In genomic region chr4:57989430-57989829, GRCh38 we compare ENCODE assay signal across 23 cellular contexts.
"Had no signal": no experiment of that assay in that cellular context is flagged by ENCODE, and none has a peak within 500 bp of the region (broad histone marks: within the 10 kb centered on the region; RNA-seq: fewer than 3 reads in every experiment).

No MANE protein-coding gene starts in this region.

- H3K27me3 ChIP-seq: SJSA1 had no signal

- H3K4me1 ChIP-seq: SJSA1 had no signal

- H3K36me3 ChIP-seq: SJSA1 had no signal

- H3K9me3 ChIP-seq: SJSA1 had no signal

- DNase-seq: IMR-90, Kasumi-1, KG1, MV-4-11, NCI-H1048, NCI-H1105, NCI-H1417, NCI-H1436 treated with DMSO at 0.1 percent for 48 hours, NCI-H187, NCI-H2029, NCI-H2081 treated with DMSO at 0.1 percent for 48 hours, NCI-H2171, NCI-H226, NCI-H446, NCI-H510A, NCI-H524 treated with DMSO at 0.1 percent for 48 hours, NCI-H69, NCI-H774, Right ventricle myocardium superior, RPMI8226, SIG-M5 had no signal

- H3K27ac ChIP-seq: SJSA1, SK-N-MC had no signal

- H3K4me3 ChIP-seq: SJSA1, SK-N-MC had no signal
